28 cellular contexts compared by ENCODE assay signal in genomic region chr9:8224381-8224791, GRCh38.
DNase-seq lines count a peak whose midpoint lies in the region; ATAC-seq and TF ChIP-seq lines count a peak whose summit lies in the region.
"Had no signal": no experiment of that assay in that cellular context is flagged by ENCODE, and none has a peak within 500 bp of the region (broad histone marks: within the 10 kb centered on the region; RNA-seq: fewer than 3 reads in every experiment).

No MANE protein-coding gene starts in this region.

- no peaks in the 10 kb centered on the region for H3K9me3 ChIP-seq in endodermal cell (ENCODE audit: control insufficient read depth, low read length)
- H3K9me3 ChIP-seq: ascending aorta, ovary had no signal

- no peaks in the 10 kb centered on the region for H3K9me3 Mint-ChIP-seq in stimulated activated effector memory CD8-positive, alpha-beta T cell treated with anti-CD3 and anti-CD28 coated beads, Interleukin-12 subunit alpha, Interleukin-12 subunit beta, amount 100 ng/mL, for 72 hours
- H3K9me3 Mint-ChIP-seq in type B pancreatic cell, result no peaks in the 10 kb centered on the region
- peaks cover 6% of the 10 kb centered on the region for H3K9me3 Mint-ChIP-seq in endodermal cell
- H3K9me3 Mint-ChIP-seq: activated naive CD4-positive, alpha-beta T cell treated with anti-CD3 and anti-CD28 coated beads, Interleukin-2, amount 50 U/mL, for 24 hours; CD4-positive, alpha-beta memory T cell; mesothelial cell of epicardium; natural killer cell had no signal

- H3K27me3 ChIP-seq in endodermal cell (ENCODE audit: control insufficient read depth, insufficient read depth, low read length, poor library complexity, severe bottlenecking), result no peaks in the 10 kb centered on the region
- H3K27me3 ChIP-seq: ascending aorta, ovary had no signal

- 85 to 93% methylated on average over 2 to 4 of the region's 4 CpGs for WGBS in endodermal cell (ENCODE audit: insufficient coverage in 1 of 2, insufficient read length in 1 of 2), 2 experiments

- no peak overlapping the region for H3K27ac Mint-ChIP-seq in stimulated activated effector memory CD8-positive, alpha-beta T cell treated with anti-CD3 and anti-CD28 coated beads, Interleukin-12 subunit alpha, Interleukin-12 subunit beta, amount 100 ng/mL, for 72 hours
- H3K27ac Mint-ChIP-seq in type B pancreatic cell, result no peak overlapping the region
- H3K27ac Mint-ChIP-seq in endodermal cell, result no peak overlapping the region
- H3K27ac Mint-ChIP-seq: activated naive CD4-positive, alpha-beta T cell treated with anti-CD3 and anti-CD28 coated beads, Interleukin-2, amount 50 U/mL, for 24 hours; CD4-positive, alpha-beta memory T cell; mesothelial cell of epicardium; natural killer cell had no signal

- H3K4me3 ChIP-seq in fibroblast of the aortic adventitia (ENCODE audit: low read depth, low read length) (no peak overlapping the region), endodermal cell (ENCODE audit: low read length) (no peak overlapping the region)
- H3K4me3 ChIP-seq: ascending aorta, ovary, SK-N-MC had no signal

- DNase-seq in T1000 (lab: John Stamatoyannopoulos, UW), result peak; percentile 18
- DNase-seq in fibroblast of the aortic adventitia (ENCODE audit: low read depth), result peak; percentile 48
- DNase-seq in stimulated activated effector memory CD8-positive, alpha-beta T cell treated with anti-CD3 and anti-CD28 coated beads, Interleukin-12 subunit alpha, Interleukin-12 subunit beta, amount 100 ng/mL, for 72 hours (ENCODE audit: low spot score in 2 of 2), result no peak
- DNase-seq in type B pancreatic cell (ENCODE audit: extremely low spot score, unreplicated experiment), result no peak
- DNase-seq in endodermal cell, result no peak
- DNase-seq: activated CD4-positive, alpha-beta T cell treated with anti-CD3 and anti-CD28 coated beads for 48 hours; activated T-cell treated with anti-CD3 and anti-CD28 coated beads, Interleukin-2, amount 50 U/mL, for 48 hours; CD4-positive, alpha-beta memory T cell; DMS153; HCEC 1CT; left ventricle myocardium superior; natural killer cell; NCI-H1417 treated with DMSO at 0.1 percent for 48 hours; NCI-H2107; NCI-H524 treated with DMSO at 0.1 percent for 48 hours; ovary; RPMI8226; stimulated activated CD4-positive, alpha-beta T cell treated with anti-CD3 and anti-CD28 coated beads, Interleukin-4, amount 100 ng/mL, for 1 hour; stimulated activated naive CD4-positive, alpha-beta T cell treated with Interleukin-2 at 50 U/mL for 16 hours; T-helper 2 cell had no signal

- peaks cover 5% of the 10 kb centered on the region for H3K4me1 ChIP-seq in endodermal cell (ENCODE audit: control insufficient read depth, insufficient read depth, low read length)
- H3K4me1 ChIP-seq: ascending aorta had no signal

- H3K36me3 Mint-ChIP-seq in stimulated activated effector memory CD8-positive, alpha-beta T cell treated with anti-CD3 and anti-CD28 coated beads, Interleukin-12 subunit alpha, Interleukin-12 subunit beta, amount 100 ng/mL, for 72 hours, result no peaks in the 10 kb centered on the region
- no peaks in the 10 kb centered on the region for H3K36me3 Mint-ChIP-seq in type B pancreatic cell
- H3K36me3 Mint-ChIP-seq in endodermal cell (ENCODE audit: low read depth), result no peaks in the 10 kb centered on the region
- H3K36me3 Mint-ChIP-seq: activated naive CD4-positive, alpha-beta T cell treated with anti-CD3 and anti-CD28 coated beads, Interleukin-2, amount 50 U/mL, for 24 hours; CD4-positive, alpha-beta memory T cell; mesothelial cell of epicardium; natural killer cell had no signal

- H3K27me3 Mint-ChIP-seq in type B pancreatic cell, result no peaks in the 10 kb centered on the region
- peaks cover 3% of the 10 kb centered on the region for H3K27me3 Mint-ChIP-seq in endodermal cell (ENCODE audit: insufficient read depth)
- H3K27me3 Mint-ChIP-seq: activated naive CD4-positive, alpha-beta T cell treated with anti-CD3 and anti-CD28 coated beads, Interleukin-2, amount 50 U/mL, for 24 hours; CD4-positive, alpha-beta memory T cell had no signal

- H3K9ac ChIP-seq in endodermal cell (ENCODE audit: extremely low read depth, low read length, poor library complexity, severe bottlenecking), result no peak overlapping the region

- H3K4me3 Mint-ChIP-seq in stimulated activated effector memory CD8-positive, alpha-beta T cell treated with anti-CD3 and anti-CD28 coated beads, Interleukin-12 subunit alpha, Interleukin-12 subunit beta, amount 100 ng/mL, for 72 hours, result no peak overlapping the region
- H3K4me3 Mint-ChIP-seq in type B pancreatic cell (no peak overlapping the region), endodermal cell (no peak overlapping the region)
- H3K4me3 Mint-ChIP-seq: activated naive CD4-positive, alpha-beta T cell treated with anti-CD3 and anti-CD28 coated beads, Interleukin-2, amount 50 U/mL, for 24 hours; CD4-positive, alpha-beta memory T cell; mesothelial cell of epicardium; natural killer cell had no signal

- no peaks in the 10 kb centered on the region for H3K36me3 ChIP-seq in endodermal cell (ENCODE audit: control insufficient read depth, insufficient read depth, low read length)
- H3K36me3 ChIP-seq: ascending aorta, ovary had no signal

- ATAC-seq in HG02759 (IDR thresholded peaks at IDR 0.05; ENCODE audit: unreplicated experiment) (peak; percentile 20), HG02938 (IDR thresholded peaks at IDR 0.05; ENCODE audit: unreplicated experiment) (no peak)
- peak; percentile 11 for ATAC-seq in stimulated activated effector memory CD8-positive, alpha-beta T cell treated with anti-CD3 and anti-CD28 coated beads, Interleukin-12 subunit alpha, Interleukin-12 subunit beta, amount 100 ng/mL, for 72 hours
- ATAC-seq: left ventricle myocardium superior, natural killer cell had no signal

- no peaks in the 10 kb centered on the region for H3K4me1 Mint-ChIP-seq in stimulated activated effector memory CD8-positive, alpha-beta T cell treated with anti-CD3 and anti-CD28 coated beads, Interleukin-12 subunit alpha, Interleukin-12 subunit beta, amount 100 ng/mL, for 72 hours
- H3K4me1 Mint-ChIP-seq in type B pancreatic cell (ENCODE audit: unreplicated experiment) (peaks cover 18% of the 10 kb centered on the region), endodermal cell (peaks cover 25% of the 10 kb centered on the region)
- H3K4me1 Mint-ChIP-seq: activated naive CD4-positive, alpha-beta T cell treated with anti-CD3 and anti-CD28 coated beads, Interleukin-2, amount 50 U/mL, for 24 hours; CD4-positive, alpha-beta memory T cell; natural killer cell had no signal

- TF ChIP-seq CTCF in fibroblast of the aortic adventitia (IDR thresholded peaks at IDR 0.05; ENCODE audit: insufficient read depth, low read length), result no peak
- no peak for TF ChIP-seq CTCF in type B pancreatic cell (conservative IDR thresholded peaks at IDR 0.05)
- no peak for TF ChIP-seq CTCF in endodermal cell (conservative IDR thresholded peaks at IDR 0.05)

- H3K27ac ChIP-seq in endodermal cell (ENCODE audit: low read depth, low read length), result no peak overlapping the region
- H3K27ac ChIP-seq: ascending aorta, epithelial cell of prostate, ovary, SK-N-MC, VCaP had no signal

Comparison
In these comparisons a context has a peak if more than half of its experiments do, and no peak if none do; other contexts are left out.
1. DNase-seq: peak in T1000 (single experiment) and fibroblast of the aortic adventitia (single experiment); none in stimulated activated effector memory CD8-positive, alpha-beta T cell treated with anti-CD3 and anti-CD28 coated beads, Interleukin-12 subunit alpha, Interleukin-12 subunit beta, amount 100 ng/mL, for 72 hours (0 of 2), type B pancreatic cell (single experiment) and endodermal cell (single experiment).